ENCODE assay signal across 9 cellular contexts in the genomic region with DNA sequence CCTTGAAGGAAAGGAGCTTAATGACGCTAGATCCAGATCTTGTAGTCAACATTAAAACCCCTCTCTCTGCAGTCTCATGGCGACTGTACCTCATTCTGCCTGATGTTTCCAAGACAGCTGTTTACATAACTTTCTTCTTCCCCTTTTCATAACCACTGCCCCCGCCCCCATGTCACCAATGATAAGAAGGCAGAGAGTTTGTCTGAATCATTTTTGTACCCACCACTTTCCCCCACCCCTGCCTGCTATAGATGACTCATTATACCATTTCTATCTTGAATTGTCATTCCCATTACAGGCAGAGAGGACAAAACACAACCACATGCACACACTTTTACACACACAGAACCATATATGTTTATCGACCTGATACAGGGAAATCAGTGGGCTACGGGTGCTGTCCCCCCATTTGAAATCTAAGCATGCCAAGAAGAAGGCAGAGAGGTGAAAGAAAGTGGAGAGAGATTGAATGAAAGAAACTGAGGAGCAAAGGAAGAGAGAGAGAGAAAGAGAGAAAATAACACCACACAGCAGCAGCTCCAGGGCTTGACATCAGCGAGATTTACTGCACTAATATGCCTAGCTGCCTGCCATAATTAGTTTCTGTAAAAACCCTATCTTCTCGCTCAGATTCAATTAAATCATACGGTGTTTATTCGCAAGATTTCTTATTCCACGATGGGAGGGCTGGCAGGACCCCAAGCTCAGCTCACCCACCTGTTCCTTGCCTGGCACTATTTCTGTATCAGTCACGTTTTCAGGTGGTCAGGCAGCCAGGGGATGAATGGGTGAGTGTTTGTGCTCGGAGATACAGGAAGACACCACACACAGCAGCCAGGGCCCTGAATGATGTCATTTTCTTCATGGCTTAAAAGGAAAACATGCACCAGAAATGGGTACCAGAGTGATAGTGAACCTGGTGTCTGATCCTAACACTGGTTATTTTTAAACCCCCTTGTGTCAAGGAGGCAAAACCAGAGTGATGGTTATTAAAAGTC.
A peak's percentile ranks its signal among the peaks of the same experiment; 100 is the strongest.
DNase-seq lines count a peak whose midpoint lies in the region; ATAC-seq and TF ChIP-seq lines count a peak whose summit lies in the region.
"Had no signal": no experiment of that assay in that cellular context is flagged by ENCODE, and none has a peak within 500 bp of the region (broad histone marks: within the 10 kb centered on the region; RNA-seq: fewer than 3 reads in every experiment).

No MANE protein-coding gene starts in this region.

- no peak for TF ChIP-seq CTCF in vagina (IDR thresholded peaks at IDR 0.05)

- H3K36me3 ChIP-seq in KOPT-K1 (ENCODE audit: insufficient read depth, low read length): no peaks in the 10 kb centered on the region
- H3K36me3 ChIP-seq in vagina: no peaks in the 10 kb centered on the region

- H3K9me3 Mint-ChIP-seq in activated CD4-positive, alpha-beta T cell treated with anti-CD3 and anti-CD28 coated beads, Interleukin-2, amount 10 ng/mL, durations not matched to agents 24 days and 14 days: peaks cover 7% of the 10 kb centered on the region
- H3K9me3 Mint-ChIP-seq: nephron had no signal

- peaks cover 11% of the 10 kb centered on the region for H3K27me3 Mint-ChIP-seq in activated CD4-positive, alpha-beta T cell treated with anti-CD3 and anti-CD28 coated beads, Interleukin-2, amount 10 ng/mL, durations not matched to agents 24 days and 14 days

- H3K4me3 Mint-ChIP-seq in activated CD4-positive, alpha-beta T cell treated with anti-CD3 and anti-CD28 coated beads, Interleukin-2, amount 10 ng/mL, durations not matched to agents 24 days and 14 days: peak overlapping the region; percentile 68
- H3K4me3 Mint-ChIP-seq: nephron had no signal

- peaks cover 17% of the 10 kb centered on the region for H3K4me1 Mint-ChIP-seq in activated CD4-positive, alpha-beta T cell treated with anti-CD3 and anti-CD28 coated beads, Interleukin-2, amount 10 ng/mL, durations not matched to agents 24 days and 14 days

- H3K4me3 ChIP-seq in vagina: no peak overlapping the region

- TF ChIP-seq POLR2A in vagina (IDR thresholded peaks at IDR 0.05): no peak

- H3K9me3 ChIP-seq in KOPT-K1 (ENCODE audit: insufficient read depth, low read length, poor library complexity, severe bottlenecking) (no peaks in the 10 kb centered on the region), vagina (no peaks in the 10 kb centered on the region)

- peak overlapping the region; percentile 22 for H3K27ac ChIP-seq in KOPT-K1 (ENCODE audit: low read depth, low read length, poor library complexity, severe bottlenecking)
- no peak overlapping the region for H3K27ac ChIP-seq in vagina

- no peaks in the 10 kb centered on the region for H3K36me3 Mint-ChIP-seq in activated CD4-positive, alpha-beta T cell treated with anti-CD3 and anti-CD28 coated beads, Interleukin-2, amount 10 ng/mL, durations not matched to agents 24 days and 14 days (ENCODE audit: low read depth)

- DNase-seq in EH (ENCODE audit: low read depth) (peak; percentile 53), dermis blood vessel endothelial cell (peak; percentile 54), vagina (ENCODE audit: extremely low spot score in 2 of 2) (no peak), NCI-H345 treated with DMSO at 0.1 percent for 48 hours (lab: John Stamatoyannopoulos, UW; ENCODE audit: unreplicated experiment) (no peak)
- DNase-seq in activated CD4-positive, alpha-beta T cell treated with anti-CD3 and anti-CD28 coated beads, Interleukin-2, amount 10 ng/mL, durations not matched to agents 24 days and 14 days: peak; percentile 87
- peak; percentile 21 to 58 for DNase-seq in stimulated activated CD4-positive, alpha-beta T cell treated with anti-CD3 and anti-CD28 coated beads, Interleukin-15, amount 100 ng/mL, for 1 hour (ENCODE audit: low read depth in 1 of 2, low spot score in 1 of 2)

- peak; percentile 72 for ATAC-seq in GM21447 (IDR thresholded peaks at IDR 0.05; ENCODE audit: unreplicated experiment)

- intact Hi-C loops in activated CD4-positive, alpha-beta T cell treated with anti-CD3 and anti-CD28 coated beads, Interleukin-2, amount 10 ng/mL, durations not matched to agents 24 days and 14 days (cut with micrococcal nuclease): loop anchor here (1.0 to 5.0 kb wide), 8 partner anchors 15 to 558 kb away; a partner anchor contains a TSS
- intact Hi-C loops in vagina (cut with DNase I): no loop called here

- H3K4me1 ChIP-seq in vagina: no peaks in the 10 kb centered on the region

- no peaks in the 10 kb centered on the region for H3K27me3 ChIP-seq in vagina

- peak overlapping the region; percentile 79 for H3K27ac Mint-ChIP-seq in activated CD4-positive, alpha-beta T cell treated with anti-CD3 and anti-CD28 coated beads, Interleukin-2, amount 10 ng/mL, durations not matched to agents 24 days and 14 days

Comparison
In these comparisons a context has a peak if more than half of its experiments do, and no peak if none do; other contexts are left out.
1. DNase-seq: peak in EH (single experiment), activated CD4-positive, alpha-beta T cell treated with anti-CD3 and anti-CD28 coated beads, Interleukin-2, amount 10 ng/mL, durations not matched to agents 24 days and 14 days (single experiment), dermis blood vessel endothelial cell (single experiment) and stimulated activated CD4-positive, alpha-beta T cell treated with anti-CD3 and anti-CD28 coated beads, Interleukin-15, amount 100 ng/mL, for 1 hour (2 of 2); none in vagina (0 of 2) and NCI-H345 treated with DMSO at 0.1 percent for 48 hours (single experiment).